Comparison of ENCODE assay signal across 29 cellular contexts in genomic region chr5:54370982-54371381, GRCh38.
"Had no signal": no experiment of that assay in that cellular context is flagged by ENCODE, and none has a peak within 500 bp of the region (broad histone marks: within the 10 kb centered on the region; RNA-seq: fewer than 3 reads in every experiment).

No MANE protein-coding gene starts in this region.

- H3K36me3 Mint-ChIP-seq: natural killer cell treated with Interleukin-12 subunit alpha and Interleukin-12 subunit beta and Interleukin-15 and Interleukin-18, amount 100 ng/mL, for 72 hours; stimulated activated effector memory CD8-positive, alpha-beta T cell treated with anti-CD3 and anti-CD28 coated beads, Interleukin-12 subunit alpha, Interleukin-12 subunit beta, amount 100 ng/mL, for 72 hours; stimulated activated naive B cell treated with anti-CD40 and anti-IgM and Interleukin-4, amounts not matched to agents 10 μg/mL and 1 μg/mL and 100 μg/mL, for 72 hours had no signal

- H3K27me3 Mint-ChIP-seq: progenitor cell of endocrine pancreas had no signal

- H3K27ac ChIP-seq: neutrophil, parathyroid adenoma, psoas muscle, right lobe of liver, sigmoid colon, stomach, thoracic aorta, thyroid gland, tibial nerve, upper lobe of left lung, vagina had no signal

- H3K4me1 ChIP-seq: parathyroid adenoma, psoas muscle, right lobe of liver, sigmoid colon, stomach, thyroid gland, tibial nerve, upper lobe of left lung, vagina had no signal

- H3K27ac Mint-ChIP-seq: natural killer cell treated with Interleukin-12 subunit alpha and Interleukin-12 subunit beta and Interleukin-15 and Interleukin-18, amount 100 ng/mL, for 72 hours; nephron progenitor cell; progenitor cell of endocrine pancreas; stimulated activated effector memory CD8-positive, alpha-beta T cell treated with anti-CD3 and anti-CD28 coated beads, Interleukin-12 subunit alpha, Interleukin-12 subunit beta, amount 100 ng/mL, for 72 hours; stimulated activated naive B cell treated with anti-CD40 and anti-IgM and Interleukin-4, amounts not matched to agents 10 μg/mL and 1 μg/mL and 100 μg/mL, for 72 hours; stimulated activated naive CD8-positive, alpha-beta T cell treated with anti-CD3 and anti-CD28 coated beads, Interleukin-15, Interleukin-2, amounts not matched to agents 100 ng/mL and 50 ng/mL, for 24 hours had no signal

- ATAC-seq: natural killer cell treated with Interleukin-12 subunit alpha and Interleukin-12 subunit beta and Interleukin-15 and Interleukin-18, amount 100 ng/mL, for 72 hours; psoas muscle; right cardiac atrium; right lobe of liver; stimulated activated effector memory CD8-positive, alpha-beta T cell treated with anti-CD3 and anti-CD28 coated beads, Interleukin-12 subunit alpha, Interleukin-12 subunit beta, amount 100 ng/mL, for 72 hours; stimulated activated naive B cell treated with anti-CD40 and anti-IgM and Interleukin-4, amounts not matched to agents 10 μg/mL and 1 μg/mL and 100 μg/mL, for 72 hours had no signal

- FAIRE-seq: small intestine, urothelium cell line had no signal

- H3K36me3 ChIP-seq: neutrophil, right lobe of liver, sigmoid colon, stomach, thoracic aorta, thyroid gland, tibial nerve, upper lobe of left lung, vagina had no signal

- DNase-seq: nephron progenitor cell; nucleus accumbens; posterior cingulate gyrus; psoas muscle; right cardiac atrium; right lobe of liver; sigmoid colon; small intestine; stimulated activated CD4-positive, alpha-beta T cell treated with anti-CD3 and anti-CD28 coated beads, Interleukin-15, amount 100 ng/mL, for 24 hours; stimulated activated CD4-positive, alpha-beta T cell treated with anti-CD3 and anti-CD28 coated beads, Interleukin-2, amount 100 ng/mL, for 24 hours; stimulated activated CD4-positive, alpha-beta T cell treated with anti-CD3 and anti-CD28 coated beads, Interleukin-2, amount 100 ng/mL, for 48 hours; stimulated activated CD4-positive, alpha-beta T cell treated with anti-CD3 and anti-CD28 coated beads, Interleukin-4, amount 100 ng/mL, for 24 hours; stimulated activated naive B cell treated with anti-CD40 and anti-IgM and Interleukin-4, amounts not matched to agents 10 μg/mL and 1 μg/mL and 100 μg/mL, for 72 hours; stimulated activated naive CD4-positive, alpha-beta T cell treated with Interleukin-2 at 50 U/mL for 16 hours; stomach; thyroid gland; trophoblast cell; upper lobe of left lung had no signal

- H3K9me3 ChIP-seq: neutrophil, psoas muscle, right lobe of liver, sigmoid colon, stomach, thoracic aorta, thyroid gland, vagina had no signal

- H3K4me3 Mint-ChIP-seq: natural killer cell treated with Interleukin-12 subunit alpha and Interleukin-12 subunit beta and Interleukin-15 and Interleukin-18, amount 100 ng/mL, for 72 hours; nephron progenitor cell; neural crest cell; stimulated activated effector memory CD8-positive, alpha-beta T cell treated with anti-CD3 and anti-CD28 coated beads, Interleukin-12 subunit alpha, Interleukin-12 subunit beta, amount 100 ng/mL, for 72 hours; stimulated activated naive B cell treated with anti-CD40 and anti-IgM and Interleukin-4, amounts not matched to agents 10 μg/mL and 1 μg/mL and 100 μg/mL, for 72 hours; stimulated activated naive CD8-positive, alpha-beta T cell treated with anti-CD3 and anti-CD28 coated beads, Interleukin-15, Interleukin-2, amounts not matched to agents 100 ng/mL and 50 ng/mL, for 24 hours had no signal

- H3K4me1 Mint-ChIP-seq: nephron progenitor cell; neural crest cell; stimulated activated effector memory CD8-positive, alpha-beta T cell treated with anti-CD3 and anti-CD28 coated beads, Interleukin-12 subunit alpha, Interleukin-12 subunit beta, amount 100 ng/mL, for 72 hours; stimulated activated naive B cell treated with anti-CD40 and anti-IgM and Interleukin-4, amounts not matched to agents 10 μg/mL and 1 μg/mL and 100 μg/mL, for 72 hours had no signal

- H3K4me3 ChIP-seq: psoas muscle, right lobe of liver, sigmoid colon, stomach, thoracic aorta, thyroid gland, tibial nerve, upper lobe of left lung, vagina had no signal

- H3K9me3 Mint-ChIP-seq: natural killer cell treated with Interleukin-12 subunit alpha and Interleukin-12 subunit beta and Interleukin-15 and Interleukin-18, amount 100 ng/mL, for 72 hours; stimulated activated effector memory CD8-positive, alpha-beta T cell treated with anti-CD3 and anti-CD28 coated beads, Interleukin-12 subunit alpha, Interleukin-12 subunit beta, amount 100 ng/mL, for 72 hours; stimulated activated naive CD8-positive, alpha-beta T cell treated with anti-CD3 and anti-CD28 coated beads, Interleukin-15, Interleukin-2, amounts not matched to agents 100 ng/mL and 50 ng/mL, for 24 hours had no signal

- H3K9ac ChIP-seq: parathyroid adenoma had no signal
